Comparison of ENCODE assay signal across 8 cellular contexts in the genomic region with DNA sequence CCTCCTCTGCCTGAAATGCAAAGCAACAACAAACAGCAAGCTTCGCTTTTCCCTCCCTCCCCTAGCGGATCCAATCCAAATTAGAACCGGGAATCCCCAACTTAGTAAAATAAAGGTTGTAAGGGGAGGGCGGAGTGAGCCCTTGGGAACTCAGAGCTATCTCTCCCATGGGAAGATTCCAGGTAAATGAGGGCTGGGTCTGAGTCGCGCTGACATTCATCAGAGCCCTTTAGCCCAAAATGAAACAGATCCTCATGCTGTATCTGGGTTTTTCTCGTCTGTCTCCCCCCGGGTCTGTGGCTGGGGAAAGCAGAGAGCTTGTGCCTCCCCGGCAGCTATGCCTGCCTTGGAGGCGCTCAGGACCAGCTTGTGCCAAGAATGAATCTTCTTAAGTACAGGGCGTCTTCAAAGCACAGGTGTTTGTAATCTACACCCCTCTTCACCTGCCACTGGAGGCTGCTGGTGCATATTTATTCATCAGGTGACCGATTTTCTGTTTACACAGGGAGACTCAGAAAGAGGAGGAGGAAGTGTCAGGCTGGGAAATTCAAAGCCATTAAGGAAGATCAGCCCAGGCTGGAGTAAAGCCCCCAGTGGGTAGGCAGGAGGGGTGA. TPM values are rescaled to one million over a fixed set of nuclear protein-coding genes. Genes with fewer than 3 reads are reported as not detected.
DNase-seq lines count a peak whose midpoint lies in the region; ATAC-seq and TF ChIP-seq lines count a peak whose summit lies in the region.

No MANE protein-coding gene starts in this region.

- H3K27ac ChIP-seq in breast epithelium (peak overlapping the region; percentile 91 to 95), Karpas-422 (ENCODE audit: low read length) (no peak overlapping the region)

- no peak overlapping the region for H2AFZ ChIP-seq in Karpas-422 (ENCODE audit: low read length)

- no peak for TF ChIP-seq POLR2A in breast epithelium (IDR thresholded peaks at IDR 0.05)

- no peak overlapping the region for H3K4me2 ChIP-seq in Karpas-422 (ENCODE audit: low read depth, low read length, poor library complexity, severe bottlenecking)

- H3K36me3 ChIP-seq in breast epithelium (no peaks in the 10 kb centered on the region), Karpas-422 (ENCODE audit: insufficient read depth, low read length) (no peaks in the 10 kb centered on the region)

- no peaks in the 10 kb centered on the region for H3K9me3 ChIP-seq in breast epithelium
- no peaks in the 10 kb centered on the region for H3K9me3 ChIP-seq in mononuclear cell (ENCODE audit: low read depth, low read length)
- H3K9me3 ChIP-seq in Karpas-422 (ENCODE audit: low read length) = no peaks in the 10 kb centered on the region

- H3K4me1 ChIP-seq in breast epithelium (peaks cover 3 to 11% of the 10 kb centered on the region in 2 donors), mononuclear cell (ENCODE audit: insufficient read depth, low read length) (peaks cover 44% of the 10 kb centered on the region), Karpas-422 (ENCODE audit: low read length) (peaks cover 46% of the 10 kb centered on the region)

- intact Hi-C loops in breast epithelium (cut with DNase I; ENCODE audit: low total_unique reads) = loop anchor here (10.0 kb wide), 1 partner anchor 57 kb away; the partner anchor contains the start of gene GSE1

- no peaks in the 10 kb centered on the region for H3K79me2 ChIP-seq in Karpas-422 (ENCODE audit: low read length)

- peak overlapping the region; percentile 59 to 92 (median 82) for H3K4me3 ChIP-seq in breast epithelium
- peak overlapping the region; percentile 82 for H3K4me3 ChIP-seq in mononuclear cell (ENCODE audit: low read length)
- H3K4me3 ChIP-seq in Karpas-422 (ENCODE audit: low read length) = no peak overlapping the region

- no peaks in the 10 kb centered on the region for H3K9me2 ChIP-seq in Karpas-422 (replicated peaks; ENCODE audit: insufficient read depth, low read length)

- peaks cover 9% of the 10 kb centered on the region; the same call in 1 of the 2 replicates for H4K20me1 ChIP-seq in Karpas-422 (ENCODE audit: insufficient read depth, low read depth, low read length)

- no peak overlapping the region for H3K9ac ChIP-seq in Karpas-422 (ENCODE audit: low read length)

- ATAC-seq in HG02571 (IDR thresholded peaks at IDR 0.05; ENCODE audit: unreplicated experiment) (no peak), HG03378 (IDR thresholded peaks at IDR 0.05; ENCODE audit: unreplicated experiment) (no peak), GM21723 (IDR thresholded peaks at IDR 0.05; ENCODE audit: unreplicated experiment) (no peak)

- H3K27me3 ChIP-seq in breast epithelium (no peaks in the 10 kb centered on the region), mononuclear cell (ENCODE audit: insufficient read depth, low read length) (no peaks in the 10 kb centered on the region), Karpas-422 (ENCODE audit: low read length) (peaks cover 6% of the 10 kb centered on the region; the same call in 1 of the 2 replicates)

- 0 out of 3 replicates have a peak, but pooled peaks have one; percentile 6 for TF ChIP-seq CTCF in GM12872 (IDR thresholded peaks at IDR 0.05; ENCODE audit: insufficient read depth, low read depth, low read length)
- TF ChIP-seq CTCF in breast epithelium (IDR thresholded peaks at IDR 0.05) = no peak

- DNase-seq in NCI-H2029 (lab: John Stamatoyannopoulos, UW) (peak; percentile 87), breast epithelium (ENCODE audit: low spot score in 2 of 2) (peak in 1 of 2 donors; percentile 56), Karpas-422 (no peak)

RNA-seq across cellular contexts. Expression of gene GSE1, which starts 55.0 kb away (rescaled TPM):
- 100 to 1,000 TPM in 1 of 3 donors, 10 to 100 TPM in 2; 52.3 to 105 (median 60.7) TPM for total RNA-seq in breast epithelium
- total RNA-seq in mononuclear cell = 34.3 TPM
- 1.9 and 6.0 TPM in 2 replicates for total RNA-seq in Karpas-422 (2014; rRNA removed; shearing (Covaris generic); ENCODE audit: low replicate concordance)
